ENCODE assay signal across 8 cellular contexts in the genomic region with DNA sequence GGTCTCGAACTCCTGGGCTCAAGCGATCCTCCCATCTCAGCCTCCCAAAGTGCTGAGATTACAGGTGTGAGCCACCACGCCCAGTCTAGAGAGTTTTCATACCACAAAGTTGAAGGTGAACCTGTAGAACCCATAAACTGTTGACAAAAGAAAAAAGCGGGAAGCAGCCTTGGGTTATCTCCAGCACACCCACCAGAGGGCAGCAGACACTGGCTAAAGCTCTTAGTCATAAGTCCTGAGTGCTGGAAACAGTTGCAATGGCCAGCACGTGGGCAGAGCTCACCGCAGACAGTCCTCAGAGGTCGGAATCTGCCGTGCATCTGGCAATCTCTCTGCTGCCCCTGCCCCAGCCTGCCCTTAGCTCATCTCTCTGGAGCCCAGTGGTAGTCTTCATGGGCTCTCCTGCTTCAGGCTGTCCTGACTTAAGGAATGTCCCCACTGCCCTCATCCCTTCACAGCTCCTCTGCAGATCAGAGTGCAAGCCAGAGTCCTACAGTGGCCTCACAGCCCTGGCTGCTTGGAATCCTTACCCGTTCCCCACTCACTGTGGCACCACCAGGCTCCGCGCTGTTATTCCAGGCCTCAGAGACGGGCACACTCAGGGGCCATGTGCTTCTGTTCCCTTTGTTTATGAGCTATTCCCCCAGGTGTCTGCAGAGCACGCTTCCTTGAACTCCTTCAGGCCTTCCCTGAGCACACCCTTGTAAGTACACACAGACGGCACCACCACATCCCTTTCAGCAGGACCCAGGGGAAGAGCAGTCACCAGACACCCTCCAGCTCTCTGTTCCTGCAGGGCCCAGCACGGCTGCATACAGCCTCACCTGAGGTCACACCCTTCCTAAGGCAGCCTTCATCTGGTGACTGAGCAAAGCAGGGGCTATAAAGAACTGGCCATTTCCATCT. TPM values are rescaled to one million over a fixed set of nuclear protein-coding genes. Genes with fewer than 3 reads are reported as not detected.
A peak's percentile ranks its signal among the peaks of the same experiment; 100 is the strongest.
DNase-seq lines count a peak whose midpoint lies in the region; ATAC-seq and TF ChIP-seq lines count a peak whose summit lies in the region.

No MANE protein-coding gene starts in this region.

- H3K27ac Mint-ChIP-seq in chondrocyte (ENCODE audit: unreplicated experiment) = no peak overlapping the region

- DNase-seq in GM03348 (ENCODE audit: low spot score) = peak; percentile 91
- peak; percentile 84 to 92 for DNase-seq in NCI-H526 (lab: John Stamatoyannopoulos, UW)
- peak; percentile 57 for DNase-seq in activated CD4-positive, alpha-beta T cell treated with anti-CD3 and anti-CD28 coated beads for 1 hour
- DNase-seq in chondrocyte (ENCODE audit: low spot score) = no peak
- DNase-seq in left kidney (ENCODE audit: low read depth, low spot score) = peak; percentile 96
- peak; percentile 72 to 77 for DNase-seq in stimulated activated CD4-positive, alpha-beta T cell treated with anti-CD3 and anti-CD28 coated beads, Interleukin-2, amount 100 ng/mL, for 48 hours

- TF ChIP-seq CTCF in chondrocyte (IDR thresholded peaks at IDR 0.05) = peak; percentile 98

- H3K27me3 Mint-ChIP-seq in chondrocyte (ENCODE audit: low read depth) = no peaks in the 10 kb centered on the region

- no peak overlapping the region for H3K4me3 Mint-ChIP-seq in chondrocyte (ENCODE audit: unreplicated experiment)

- H3K4me1 Mint-ChIP-seq in chondrocyte (ENCODE audit: low read depth) = peaks cover 7% of the 10 kb centered on the region

- no peaks in the 10 kb centered on the region for H3K36me3 Mint-ChIP-seq in chondrocyte (ENCODE audit: low read depth)

- ATAC-seq in HG03354 (IDR thresholded peaks at IDR 0.05; ENCODE audit: poor library complexity, severe bottlenecking, unreplicated experiment) (peak; percentile 59), HG03521 (IDR thresholded peaks at IDR 0.05; ENCODE audit: unreplicated experiment) (no peak)

- H3K9me3 Mint-ChIP-seq in chondrocyte (ENCODE audit: low read depth) = no peaks in the 10 kb centered on the region

RNA-seq across cellular contexts. Expression of a gene that starts 8.8 kb away (rescaled TPM):
- 28.8 to 42.9 TPM (median 30.2 TPM) in 3 replicates for total RNA-seq in chondrocyte

RNA-seq across cellular contexts. Expression of a gene that starts 46.6 kb away (rescaled TPM):
- total RNA-seq in chondrocyte = 47.3 to 79.8 TPM (median 49.7 TPM) in 3 replicates

RNA-seq across cellular contexts. Expression of a gene that starts 56.3 kb away (rescaled TPM):
- 1.2 to 2.8 TPM (median 2.1 TPM) in 3 replicates for total RNA-seq in chondrocyte
